In the genomic region with DNA sequence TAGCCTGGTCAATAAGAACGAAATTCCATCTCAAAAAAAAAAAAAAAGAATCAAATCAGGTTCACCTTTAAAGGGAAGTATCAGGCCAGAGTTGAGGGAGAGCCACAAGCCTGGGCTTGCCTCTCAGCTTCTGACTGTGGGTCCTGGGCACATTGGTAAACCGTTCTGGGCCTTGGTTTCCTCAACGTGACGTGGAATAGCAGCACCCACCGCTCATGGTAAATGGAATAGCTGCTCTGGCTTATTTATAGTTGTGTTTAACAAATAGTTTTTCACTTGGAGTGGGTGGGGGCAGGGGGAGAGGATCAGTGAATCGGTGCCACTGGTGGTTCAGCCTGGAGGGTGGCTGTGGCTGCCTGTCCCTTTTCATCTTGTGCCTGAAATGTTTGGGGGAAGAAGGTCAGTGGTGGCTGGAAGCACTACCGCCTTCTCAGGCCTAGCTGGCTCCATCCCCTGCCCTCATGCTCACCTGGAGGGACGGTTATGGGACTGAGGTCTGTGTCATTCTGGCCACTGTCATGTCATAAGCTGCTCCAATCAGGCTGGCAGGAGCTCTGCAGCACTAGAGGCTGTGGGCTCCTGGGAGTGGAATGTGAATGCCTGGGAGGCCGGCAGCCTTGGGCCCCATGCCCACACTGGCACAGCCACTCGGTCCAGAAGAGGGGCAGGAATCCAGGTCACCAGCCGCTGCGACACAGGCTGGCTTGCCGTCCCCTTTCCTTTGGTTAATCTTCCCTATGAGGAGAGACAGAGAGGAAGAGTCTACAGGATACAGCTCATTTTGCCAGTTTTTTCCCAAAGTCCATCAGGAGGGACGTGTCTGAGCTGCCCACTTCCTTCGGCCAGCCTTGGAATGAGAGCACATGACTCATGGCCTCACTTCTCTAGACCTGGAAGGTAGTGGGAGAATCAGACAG, we compare ENCODE assay signal across 9 cellular contexts. TPM values are rescaled to one million over a fixed set of nuclear protein-coding genes. Genes with fewer than 3 reads are reported as not detected.
A peak's percentile ranks its signal among the peaks of the same experiment; 100 is the strongest.
DNase-seq lines count a peak whose midpoint lies in the region; ATAC-seq lines count a peak whose summit lies in the region.
"Had no signal": no experiment of that assay in that cellular context is flagged by ENCODE, and none has a peak within 500 bp of the region (broad histone marks: within the 10 kb centered on the region; RNA-seq: fewer than 3 reads in every experiment).

No MANE protein-coding gene starts in this region.

- ATAC-seq in GM18858 (IDR thresholded peaks at IDR 0.05; ENCODE audit: unreplicated experiment) (no peak), HG02610 (IDR thresholded peaks at IDR 0.05; ENCODE audit: unreplicated experiment) (no peak), GM21528 (IDR thresholded peaks at IDR 0.05; ENCODE audit: low FRiP score, unreplicated experiment) (no peak)

- H3K9ac ChIP-seq in adipocyte (ENCODE audit: low read length): no peak overlapping the region

- H3K4me3 ChIP-seq in adipocyte (ENCODE audit: low read length): no peak overlapping the region

- H3K27me3 ChIP-seq in adipocyte (replicated peaks; ENCODE audit: control insufficient read depth, insufficient read depth, low read length): no peaks in the 10 kb centered on the region

- peak; percentile 42 for DNase-seq in HCEC 1CT
- DNase-seq in adipocyte (ENCODE audit: low read depth): peak; percentile 35
- no peak for DNase-seq in immature natural killer cell
- DNase-seq in stimulated activated CD8-positive, alpha-beta memory T cell treated with anti-CD3 and anti-CD28 coated beads, Interleukin-4, amount 100 ng/mL, for 48 hours: peak; percentile 25
- DNase-seq in NCI-H1048 (lab: John Stamatoyannopoulos, UW): no peak
- DNase-seq: OCI-M1 had no signal

- peaks cover 26 to 33% (median 27%) of the 10 kb centered on the region in 3 donors for H3K27me3 Mint-ChIP-seq in immature natural killer cell (ENCODE audit: low read depth in 3 of 3)

- no peaks in the 10 kb centered on the region for H3K36me3 ChIP-seq in adipocyte (ENCODE audit: control insufficient read depth, insufficient read depth, low read length, severe bottlenecking)

- peak overlapping the region in 4 of 6 donors; percentile 12 to 74 (median 35) for H3K27ac Mint-ChIP-seq in immature natural killer cell

- peaks cover 62 to 77% of the 10 kb centered on the region in 2 donors for H3K4me1 Mint-ChIP-seq in immature natural killer cell

- no peaks in the 10 kb centered on the region for H3K36me3 Mint-ChIP-seq in immature natural killer cell

- no peaks in the 10 kb centered on the region for H3K9me3 ChIP-seq in adipocyte (ENCODE audit: control insufficient read depth, low read length)

- H3K9me3 Mint-ChIP-seq in immature natural killer cell: no peaks in the 10 kb centered on the region

- peaks cover 66% of the 10 kb centered on the region for H3K4me1 ChIP-seq in adipocyte (ENCODE audit: control insufficient read depth, insufficient read depth, low read length)

- H3K4me3 Mint-ChIP-seq in immature natural killer cell: no peak overlapping the region

RNA-seq across cellular contexts. Expression of a gene that starts 27.0 kb away (rescaled TPM):
- 10 to 100 TPM; 29.6 to 50.9 (median 43.2) TPM for polyA plus RNA-seq in immature natural killer cell

RNA-seq across cellular contexts. Expression of a gene that starts 36.9 kb away (rescaled TPM):
- polyA plus RNA-seq in immature natural killer cell: under 1 TPM in 1 of 3 donors, not detected in 2; 0.12 TPM

Comparison
In these comparisons a context has a peak if more than half of its experiments do, and no peak if none do; other contexts are left out.
1. DNase-seq: peak in HCEC 1CT (single experiment), adipocyte (single experiment) and stimulated activated CD8-positive, alpha-beta memory T cell treated with anti-CD3 and anti-CD28 coated beads, Interleukin-4, amount 100 ng/mL, for 48 hours (single experiment); none in immature natural killer cell (0 of 3) and NCI-H1048 (single experiment).